28 cellular contexts compared by ENCODE assay signal in genomic region chr19:17724655-17725054, GRCh38. TPM values are rescaled to one million over a fixed set of nuclear protein-coding genes. Genes with fewer than 3 reads are reported as not detected.
"Had no signal": no experiment of that assay in that cellular context is flagged by ENCODE, and none has a peak within 500 bp of the region (broad histone marks: within the 10 kb centered on the region; RNA-seq: fewer than 3 reads in every experiment).

No MANE protein-coding gene starts in this region.

- H3K4me1 ChIP-seq: foreskin keratinocyte had no signal

- H3K27me3 ChIP-seq: breast epithelium, esophagus muscularis mucosa, foreskin keratinocyte, heart right ventricle, spleen, stomach, tibial artery had no signal

- ATAC-seq: activated naive CD4-positive, alpha-beta T cell treated with anti-CD3 and anti-CD28 coated beads, Interleukin-2, amount 50 U/mL, for 72 hours; foreskin keratinocyte; heart right ventricle; right cardiac atrium had no signal

- H3K27ac ChIP-seq: breast epithelium, esophagus muscularis mucosa, foreskin keratinocyte, heart right ventricle, parathyroid adenoma, spleen, stomach, tibial artery, WERI-Rb-1 had no signal

- H3K9me3 Mint-ChIP-seq: activated CD4-positive, alpha-beta memory T cell treated with anti-CD3 and anti-CD28 coated beads for 36 hours; activated CD4-positive, alpha-beta T cell treated with anti-CD3 and anti-CD28 coated beads, Interleukin-2, amount 10 ng/mL, durations not matched to agents 24 days and 14 days; activated naive CD4-positive, alpha-beta T cell treated with anti-CD3 and anti-CD28 coated beads, Interleukin-2, amount 50 U/mL, for 72 hours; activated T-helper 1 cell treated with anti-CD3 and anti-CD28 coated beads, Interleukin-12 subunit alpha, Interleukin-12 subunit beta, Interleukin-2, Interleukin-4 antibody, amounts not matched to agents 30 ng/mL and 10 ng/mL and 1 ng/mL, durations not matched to agents 14 hours and 24 hours and 36 hours; central memory CD8-positive, alpha-beta T cell; mesothelial cell of epicardium; naive B cell; T-helper 1 cell treated with Interleukin-12 subunit alpha and Interleukin-12 subunit beta and Interleukin-4 antibody, amounts not matched to agents 30 μg/mL and 1 μg/mL, for 36 hours had no signal

- DNase-seq: activated CD4-positive, alpha-beta memory T cell treated with anti-CD3 and anti-CD28 coated beads for 36 hours; activated CD4-positive, alpha-beta T cell treated with anti-CD3 and anti-CD28 coated beads, Interleukin-2, amount 10 ng/mL, durations not matched to agents 24 days and 14 days; activated CD4-positive, CD25-positive, alpha-beta regulatory T cell treated with anti-CD3 and anti-CD28 coated beads, Interleukin-2, amount 50 U/mL, for 72 hours; activated CD8-positive, alpha-beta memory T cell treated with anti-CD3 and anti-CD28 coated beads, Interleukin-2, amount 50 U/mL, for 4 hours; activated gamma-delta T cell treated with Interleukin-2 at 50 U/mL for 16 hours; activated T-cell treated with anti-CD3 and anti-CD28 coated beads, Interleukin-2, amount 50 U/mL, for 1 hour; dermis blood vessel endothelial cell; effector CD4-positive, alpha-beta T cell; foreskin keratinocyte; heart right ventricle; naive B cell; nucleus accumbens; right cardiac atrium; spleen; stomach; SW 1271; T1000; tibial artery; WERI-Rb-1 had no signal

- H3K27me3 Mint-ChIP-seq: activated CD4-positive, alpha-beta memory T cell treated with anti-CD3 and anti-CD28 coated beads for 36 hours; activated CD4-positive, alpha-beta T cell treated with anti-CD3 and anti-CD28 coated beads, Interleukin-2, amount 10 ng/mL, durations not matched to agents 24 days and 14 days; central memory CD8-positive, alpha-beta T cell; naive B cell had no signal

- H3K36me3 ChIP-seq: breast epithelium had no signal

- H3K4me3 Mint-ChIP-seq: activated CD4-positive, alpha-beta memory T cell treated with anti-CD3 and anti-CD28 coated beads for 36 hours; activated CD4-positive, alpha-beta T cell treated with anti-CD3 and anti-CD28 coated beads, Interleukin-2, amount 10 ng/mL, durations not matched to agents 24 days and 14 days; activated T-helper 1 cell treated with anti-CD3 and anti-CD28 coated beads, Interleukin-12 subunit alpha, Interleukin-12 subunit beta, Interleukin-2, Interleukin-4 antibody, amounts not matched to agents 30 ng/mL and 10 ng/mL and 1 ng/mL, durations not matched to agents 14 hours and 24 hours and 36 hours; central memory CD8-positive, alpha-beta T cell; mesothelial cell of epicardium; T-helper 1 cell treated with Interleukin-12 subunit alpha and Interleukin-12 subunit beta and Interleukin-4 antibody, amounts not matched to agents 30 μg/mL and 1 μg/mL, for 36 hours had no signal

- H3K27ac Mint-ChIP-seq: activated CD4-positive, alpha-beta T cell treated with anti-CD3 and anti-CD28 coated beads, Interleukin-2, amount 10 ng/mL, durations not matched to agents 24 days and 14 days; activated T-helper 1 cell treated with anti-CD3 and anti-CD28 coated beads, Interleukin-12 subunit alpha, Interleukin-12 subunit beta, Interleukin-2, Interleukin-4 antibody, amounts not matched to agents 30 ng/mL and 10 ng/mL and 1 ng/mL, durations not matched to agents 14 hours and 24 hours and 36 hours; mesothelial cell of epicardium; T-helper 1 cell treated with Interleukin-12 subunit alpha and Interleukin-12 subunit beta and Interleukin-4 antibody, amounts not matched to agents 30 μg/mL and 1 μg/mL, for 36 hours had no signal

- H2AFZ ChIP-seq: parathyroid adenoma had no signal

- H3K4me3 ChIP-seq: breast epithelium, esophagus muscularis mucosa, heart right ventricle, spleen, stomach, tibial artery had no signal

- H3K9me3 ChIP-seq: breast epithelium, esophagus muscularis mucosa, heart right ventricle, spleen, stomach, tibial artery had no signal

RNA-seq across cellular contexts. Expression of gene UNC13A, which starts 36.5 kb away (rescaled TPM):
- total RNA-seq: activated T-helper 1 cell treated with anti-CD3 and anti-CD28 coated beads, Interleukin-12 subunit alpha, Interleukin-12 subunit beta, Interleukin-2, Interleukin-4 antibody, amounts not matched to agents 30 ng/mL and 10 ng/mL and 1 ng/mL, durations not matched to agents 14 hours and 24 hours and 36 hours; lower leg skin had no signal
